In genomic region chr11:134347441-134347840, GRCh38 we compare ENCODE assay signal across 22 cellular contexts. TPM values are rescaled to one million over a fixed set of nuclear protein-coding genes. Genes with fewer than 3 reads are reported as not detected.
"Had no signal": no experiment of that assay in that cellular context is flagged by ENCODE, and none has a peak within 500 bp of the region (broad histone marks: within the 10 kb centered on the region; RNA-seq: fewer than 3 reads in every experiment).

No MANE protein-coding gene starts in this region.

- DNase-seq: activated CD4-positive, alpha-beta T cell treated with anti-CD3 and anti-CD28 coated beads, Interleukin-2, amount 10 ng/mL, durations not matched to agents 24 days and 14 days; activated CD8-positive, alpha-beta T cell treated with anti-CD3 and anti-CD28 coated beads, Interleukin-2, amount 10 ng/mL, durations not matched to agents 7 days and 5 days; activated effector memory CD4-positive, alpha-beta T cell treated with anti-CD3 and anti-CD28 coated beads, Interleukin-2, amount 50 U/mL, for 16 hours; activated T-cell treated with anti-CD3 and anti-CD28 coated beads, Interleukin-2, amount 50 U/mL, for 72 hours; brain microvascular endothelial cell; cerebellar nuclear complex; cortex of kidney; heart left ventricle; left cardiac atrium; occipital lobe; retina; sigmoid colon; SK-N-SH; stimulated activated CD4-positive, alpha-beta T cell treated with anti-CD3 and anti-CD28 coated beads, Interleukin-15, amount 100 ng/mL, for 24 hours; upper lobe of right lung had no signal

- H3K27ac Mint-ChIP-seq: activated CD4-positive, alpha-beta T cell treated with anti-CD3 and anti-CD28 coated beads, Interleukin-2, amount 10 ng/mL, durations not matched to agents 24 days and 14 days; activated CD8-positive, alpha-beta T cell treated with anti-CD3 and anti-CD28 coated beads, Interleukin-2, amount 10 ng/mL, durations not matched to agents 7 days and 5 days; activated naive CD4-positive, alpha-beta T cell treated with anti-CD3 and anti-CD28 coated beads, Interleukin-2, amount 50 U/mL, for 24 hours; activated T-cell treated with anti-CD3 and anti-CD28 coated beads, Interleukin-2, amount 50 U/mL, for 72 hours; memory B cell; stimulated activated memory B cell treated with anti-CD40 and anti-IgM and Interleukin-4, amounts not matched to agents 10 μg/mL and 1 μg/mL and 100 μg/mL, for 72 hours; T-helper 2 cell treated with Interferon-gamma antibody and Interleukin-4, amounts not matched to agents 5 μg/mL and 100 μg/mL, for 36 hours had no signal

- H3K36me3 Mint-ChIP-seq: activated naive CD4-positive, alpha-beta T cell treated with anti-CD3 and anti-CD28 coated beads, Interleukin-2, amount 50 U/mL, for 24 hours; memory B cell; stimulated activated memory B cell treated with anti-CD40 and anti-IgM and Interleukin-4, amounts not matched to agents 10 μg/mL and 1 μg/mL and 100 μg/mL, for 72 hours had no signal

- H3K9me3 Mint-ChIP-seq: activated CD4-positive, alpha-beta T cell treated with anti-CD3 and anti-CD28 coated beads, Interleukin-2, amount 10 ng/mL, durations not matched to agents 24 days and 14 days; activated naive CD4-positive, alpha-beta T cell treated with anti-CD3 and anti-CD28 coated beads, Interleukin-2, amount 50 U/mL, for 24 hours; activated T-cell treated with anti-CD3 and anti-CD28 coated beads, Interleukin-2, amount 50 U/mL, for 72 hours; memory B cell; stimulated activated memory B cell treated with anti-CD40 and anti-IgM and Interleukin-4, amounts not matched to agents 10 μg/mL and 1 μg/mL and 100 μg/mL, for 72 hours; T-helper 2 cell treated with Interferon-gamma antibody and Interleukin-4, amounts not matched to agents 5 μg/mL and 100 μg/mL, for 36 hours had no signal

- H3K4me3 Mint-ChIP-seq: activated CD4-positive, alpha-beta T cell treated with anti-CD3 and anti-CD28 coated beads, Interleukin-2, amount 10 ng/mL, durations not matched to agents 24 days and 14 days; activated CD8-positive, alpha-beta T cell treated with anti-CD3 and anti-CD28 coated beads, Interleukin-2, amount 10 ng/mL, durations not matched to agents 7 days and 5 days; activated naive CD4-positive, alpha-beta T cell treated with anti-CD3 and anti-CD28 coated beads, Interleukin-2, amount 50 U/mL, for 24 hours; activated T-cell treated with anti-CD3 and anti-CD28 coated beads, Interleukin-2, amount 50 U/mL, for 72 hours; memory B cell; stimulated activated memory B cell treated with anti-CD40 and anti-IgM and Interleukin-4, amounts not matched to agents 10 μg/mL and 1 μg/mL and 100 μg/mL, for 72 hours; T-helper 2 cell treated with Interferon-gamma antibody and Interleukin-4, amounts not matched to agents 5 μg/mL and 100 μg/mL, for 36 hours had no signal

- H3K27me3 Mint-ChIP-seq: activated naive CD4-positive, alpha-beta T cell treated with anti-CD3 and anti-CD28 coated beads, Interleukin-2, amount 50 U/mL, for 24 hours had no signal

- ATAC-seq: activated CD4-positive, CD25-positive, alpha-beta regulatory T cell treated with anti-CD3 and anti-CD28 coated beads, Interleukin-2, amount 50 U/mL, for 24 hours; activated CD8-positive, alpha-beta T cell treated with anti-CD3 and anti-CD28 coated beads, Interleukin-2, amount 10 ng/mL, durations not matched to agents 7 days and 5 days; activated T-cell treated with anti-CD3 and anti-CD28 coated beads, Interleukin-2, amount 50 U/mL, for 72 hours; heart left ventricle; stimulated activated memory B cell treated with anti-CD40 and anti-IgM and Interleukin-4, amounts not matched to agents 10 μg/mL and 1 μg/mL and 100 μg/mL, for 72 hours; upper lobe of right lung had no signal

RNA-seq across cellular contexts. Expression of gene GLB1L2, which starts 15.7 kb away (rescaled TPM):
- total RNA-seq: fibroblast of villous mesenchyme, myocyte had no signal
